Comparison of ENCODE assay signal across 7 cellular contexts in genomic region chr11:746289-747175, GRCh38. TPM values are rescaled to one million over a fixed set of nuclear protein-coding genes. Genes with fewer than 3 reads are reported as not detected.
DNase-seq lines count a peak whose midpoint lies in the region; ATAC-seq and TF ChIP-seq lines count a peak whose summit lies in the region.

No MANE protein-coding gene starts in this region.

- TF ChIP-seq CTCF in HFFc6 (IDR thresholded peaks at IDR 0.05): no peak

- no peaks in the 10 kb centered on the region for H3K27me3 ChIP-seq in iPS-20b (ENCODE audit: insufficient read depth, low read length)
- H3K27me3 ChIP-seq in skeletal muscle tissue (ENCODE audit: control insufficient read depth in 3 of 3, insufficient read depth in 3 of 3, low read length in 3 of 3): peaks cover 0 to 2% (median 0%) of the 10 kb centered on the region in 3 donors

- H3K4me3 ChIP-seq in iPS-20b (ENCODE audit: low read length) (peak overlapping the region; percentile 86), skeletal muscle tissue (ENCODE audit: low read length in 3 of 3) (peak overlapping the region; percentile 40 to 86 (median 85))

- ATAC-seq in GM18499 (IDR thresholded peaks at IDR 0.05; ENCODE audit: insufficient read depth, unreplicated experiment): peak; percentile 12

- H3K36me3 ChIP-seq in iPS-20b (ENCODE audit: insufficient read depth, low read depth, low read length): peaks cover 3% of the 10 kb centered on the region; the same call in 1 of the 2 replicates
- H3K36me3 ChIP-seq in skeletal muscle tissue (ENCODE audit: control insufficient read depth in 3 of 3, insufficient read depth in 3 of 3, low read length in 3 of 3): no peaks in the 10 kb centered on the region

- no peaks in the 10 kb centered on the region for H3K9me3 Mint-ChIP-seq in HFFc6

- H3K4me3 Mint-ChIP-seq in HFFc6: peak overlapping the region; percentile 89

- H3K4me1 Mint-ChIP-seq in HFFc6 (ENCODE audit: low read depth): peaks cover 29% of the 10 kb centered on the region

- H3K27me3 Mint-ChIP-seq in HFFc6 (ENCODE audit: insufficient read depth): peaks cover 3% of the 10 kb centered on the region

- H3K27ac ChIP-seq in iPS-20b (ENCODE audit: low read length) (peak overlapping the region; percentile 87), skeletal muscle tissue (ENCODE audit: low read depth, low read length) (peak overlapping the region; percentile 84)

- H3K27ac Mint-ChIP-seq in HFFc6: peak overlapping the region; percentile 59; the same call in 1 of the 2 replicates

- peaks cover 7% of the 10 kb centered on the region; the same call in 1 of the 2 replicates for H3K4me1 ChIP-seq in iPS-20b (ENCODE audit: insufficient read depth, low read length)
- peaks cover 18 to 21% (median 20%) of the 10 kb centered on the region in 3 donors for H3K4me1 ChIP-seq in skeletal muscle tissue (ENCODE audit: control insufficient read depth in 3 of 3, insufficient read depth in 3 of 3, low read length in 3 of 3)

- H3K9me3 ChIP-seq in iPS-20b (ENCODE audit: insufficient read depth, low read depth, low read length): no peaks in the 10 kb centered on the region
- H3K9me3 ChIP-seq in skeletal muscle tissue (ENCODE audit: control insufficient read depth in 3 of 3, low read length in 3 of 3): no peaks in the 10 kb centered on the region

- no peak for DNase-seq in HFFc6
- peak; percentile 36 for DNase-seq in NCI-H345 (lab: John Stamatoyannopoulos, UW)
- DNase-seq in astrocyte of the hippocampus (ENCODE audit: low read depth, low spot score): peak; percentile 47
- DNase-seq in mesenteric fat pad (ENCODE audit: low spot score): no peak

- H3K36me3 Mint-ChIP-seq in HFFc6 (ENCODE audit: low read depth): peaks cover 7% of the 10 kb centered on the region; the same call in 1 of the 2 replicates

- H3K9ac ChIP-seq in iPS-20b (ENCODE audit: low read depth, low read length) (peak overlapping the region; percentile 94), skeletal muscle tissue (ENCODE audit: low read depth in 1 of 3, low read length in 3 of 3) (peak overlapping the region; percentile 72 to 93 (median 92))

RNA-seq across cellular contexts. Expression of gene TALDO1, which starts 0.7 kb away (rescaled TPM):
- total RNA-seq in HFFc6 (2021; fragmentation: NEBNext Ultra II Directional; extraction: Animal tissue kit (Norgen Biotek cat#: 25700)): 100 to 1,000 TPM; 230 to 351 (median 300) TPM
- 78.3 TPM for total RNA-seq in skeletal muscle tissue
- 277 TPM for total RNA-seq in mesenteric fat pad

RNA-seq across cellular contexts. Expression of gene GATD1, which starts 30.8 kb away (rescaled TPM):
- 10 to 100 TPM; 61.0 to 72.7 (median 68.1) TPM for total RNA-seq in HFFc6 (2021; fragmentation: NEBNext Ultra II Directional; extraction: Animal tissue kit (Norgen Biotek cat#: 25700))
- 14.6 TPM for total RNA-seq in skeletal muscle tissue
- total RNA-seq in mesenteric fat pad: 54.1 TPM

RNA-seq across cellular contexts. Expression of gene EPS8L2, which starts 40.5 kb away (rescaled TPM):
- total RNA-seq in HFFc6 (2021; fragmentation: NEBNext Ultra II Directional; extraction: Animal tissue kit (Norgen Biotek cat#: 25700)): 10 to 100 TPM; 55.5 to 70.1 (median 65.1) TPM
- total RNA-seq in skeletal muscle tissue: 1.0 TPM
- total RNA-seq in mesenteric fat pad: 12.1 TPM

RNA-seq across cellular contexts. Expression of gene CEND1, which starts 43.4 kb away (rescaled TPM):
- 10 to 100 TPM in 5 of 6 experiments, 1 to 10 TPM in 1; 8.2 to 12.2 (median 11.0) TPM for total RNA-seq in HFFc6 (2021; fragmentation: NEBNext Ultra II Directional; extraction: Animal tissue kit (Norgen Biotek cat#: 25700))
- total RNA-seq in skeletal muscle tissue (not detected), mesenteric fat pad (not detected)

RNA-seq across cellular contexts. Expression of gene TMEM80, which starts 50.9 kb away (rescaled TPM):
- 10 to 100 TPM; 16.9 to 24.5 (median 19.3) TPM for total RNA-seq in HFFc6 (2021; fragmentation: NEBNext Ultra II Directional; extraction: Animal tissue kit (Norgen Biotek cat#: 25700))
- total RNA-seq in skeletal muscle tissue (5.7 TPM), mesenteric fat pad (14.6 TPM)

Comparison
In these comparisons a context has a peak if more than half of its experiments do, and no peak if none do; other contexts are left out.
1. DNase-seq: peak in NCI-H345 (single experiment) and astrocyte of the hippocampus (single experiment); none in HFFc6 (single experiment) and mesenteric fat pad (single experiment).